Comparison of ENCODE assay signal across 23 cellular contexts in the genomic region with DNA sequence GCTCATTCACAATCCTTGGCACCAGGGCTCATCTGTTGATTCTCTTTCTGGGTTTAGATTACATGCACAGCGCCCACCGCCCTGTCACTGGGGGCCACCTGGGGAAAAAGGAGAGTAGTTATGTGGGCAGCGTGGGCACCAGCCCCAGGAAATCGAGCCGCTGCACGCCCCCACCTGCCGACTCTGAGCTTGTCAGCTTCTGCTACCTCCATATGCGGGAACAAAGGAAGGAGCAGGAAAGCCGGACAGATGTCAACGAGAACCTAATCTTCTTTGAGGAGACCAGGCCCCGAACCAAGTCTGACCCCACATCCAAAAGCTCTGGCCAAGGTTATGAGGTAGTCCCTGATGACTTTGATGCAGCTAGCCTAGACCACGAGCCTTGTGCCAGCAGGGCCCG.
"Had no signal": no experiment of that assay in that cellular context is flagged by ENCODE, and none has a peak within 500 bp of the region (broad histone marks: within the 10 kb centered on the region; RNA-seq: fewer than 3 reads in every experiment).

No MANE protein-coding gene starts in this region.

- H3K36me3 ChIP-seq: Peyer's patch, SJCRH30 had no signal

- DNase-seq: Kasumi-1, MM.1S, NCI-H1092 treated with DMSO at 0.1 percent for 48 hours, NCI-H1436, NCI-H187, NCI-H2029, NCI-H2081 treated with DMSO at 0.1 percent for 48 hours, NCI-H2171, NCI-H226, NCI-H446, NCI-H510A, NCI-H524 treated with DMSO at 0.1 percent for 48 hours, NCI-H69, NCI-H774, Peyer's patch, SHP77 treated with DMSO at 0.1 percent for 48 hours, SJCRH30 had no signal

- H3K4me2 ChIP-seq: KMS-11 had no signal

- H3K27ac ChIP-seq: HL-60, KMS-11, Peyer's patch, SJCRH30 had no signal

- H3K4me3 Mint-ChIP-seq: IgD-negative memory B cell had no signal

- H3K27me3 Mint-ChIP-seq: IgD-negative memory B cell had no signal

- ATAC-seq: K562, Right ventricle myocardium inferior, SK-N-SH treated with all-trans-retinoic acid at 6 μM for 48 hours had no signal

- H3K9me3 Mint-ChIP-seq: IgD-negative memory B cell had no signal

- H3K27me3 ChIP-seq: Peyer's patch, SJCRH30 had no signal

- H3K9me3 ChIP-seq: Peyer's patch, SJCRH30 had no signal

- H3K4me1 ChIP-seq: Peyer's patch, SJCRH30 had no signal

- H3K4me3 ChIP-seq: K562, Peyer's patch, SJCRH30 had no signal

- H3K4me1 Mint-ChIP-seq: IgD-negative memory B cell had no signal

- H3K27ac Mint-ChIP-seq: IgD-negative memory B cell had no signal

- H3K36me3 Mint-ChIP-seq: IgD-negative memory B cell had no signal
